17 cellular contexts compared by ENCODE assay signal in the genomic region with DNA sequence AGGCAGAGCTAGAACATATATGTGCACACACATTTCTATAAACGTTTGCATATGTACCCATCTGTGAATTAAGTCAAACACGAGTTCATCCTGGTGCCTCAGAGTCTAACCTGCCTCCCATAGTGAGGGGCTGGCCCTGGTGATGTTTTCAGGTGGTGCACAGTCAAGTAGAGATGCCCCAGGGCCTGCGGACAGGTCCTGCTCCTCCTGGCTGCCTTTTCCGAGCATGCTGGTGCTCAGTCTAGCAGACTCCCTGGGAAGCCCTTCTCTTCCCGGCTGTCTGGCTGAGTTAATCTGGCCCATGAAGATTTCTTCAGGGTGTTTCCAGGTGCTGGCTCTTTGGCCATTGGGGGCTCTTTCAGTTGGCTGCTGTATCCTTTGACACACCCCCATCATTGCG.
"Had no signal": no experiment of that assay in that cellular context is flagged by ENCODE, and none has a peak within 500 bp of the region (broad histone marks: within the 10 kb centered on the region; RNA-seq: fewer than 3 reads in every experiment).

No MANE protein-coding gene starts in this region.

- DNase-seq: colonic mucosa; effector CD8-positive, alpha-beta T cell; left ventricle myocardium superior; lower lobe of right lung; nucleus accumbens; psoas muscle; right cardiac atrium; stimulated activated CD4-positive, alpha-beta T cell treated with anti-CD3 and anti-CD28 coated beads, Interleukin-2, amount 100 ng/mL, for 24 hours; stimulated activated CD4-positive, alpha-beta T cell treated with anti-CD3 and anti-CD28 coated beads, Interleukin-4, amount 100 ng/mL, for 24 hours; stimulated activated naive CD4-positive, alpha-beta T cell treated with Interleukin-2 at 50 U/mL for 16 hours; testis had no signal

- H3K36me3 Mint-ChIP-seq: neural progenitor cell; stimulated activated effector memory CD8-positive, alpha-beta T cell treated with anti-CD3 and anti-CD28 coated beads, Interleukin-12 subunit alpha, Interleukin-12 subunit beta, amount 100 ng/mL, for 72 hours; type B pancreatic cell had no signal

- H3K4me3 Mint-ChIP-seq: central memory CD8-positive, alpha-beta T cell; dendritic cell treated with granulocyte-macrophage colony-stimulating factor and Interleukin-4, amounts not matched to agents 40 ng/mL and 50 ng/mL, for 4 days; nephron; neural progenitor cell; stimulated activated effector memory CD8-positive, alpha-beta T cell treated with anti-CD3 and anti-CD28 coated beads, Interleukin-12 subunit alpha, Interleukin-12 subunit beta, amount 100 ng/mL, for 72 hours; type B pancreatic cell had no signal

- H3K4me1 Mint-ChIP-seq: central memory CD8-positive, alpha-beta T cell; nephron; stimulated activated effector memory CD8-positive, alpha-beta T cell treated with anti-CD3 and anti-CD28 coated beads, Interleukin-12 subunit alpha, Interleukin-12 subunit beta, amount 100 ng/mL, for 72 hours had no signal

- ATAC-seq: left ventricle myocardium superior; lower lobe of right lung; psoas muscle; right cardiac atrium; stimulated activated effector memory CD8-positive, alpha-beta T cell treated with anti-CD3 and anti-CD28 coated beads, Interleukin-12 subunit alpha, Interleukin-12 subunit beta, amount 100 ng/mL, for 72 hours had no signal

- H3K27ac Mint-ChIP-seq: dendritic cell treated with granulocyte-macrophage colony-stimulating factor and Interleukin-4, amounts not matched to agents 40 ng/mL and 50 ng/mL, for 4 days; nephron; neural progenitor cell; stimulated activated effector memory CD8-positive, alpha-beta T cell treated with anti-CD3 and anti-CD28 coated beads, Interleukin-12 subunit alpha, Interleukin-12 subunit beta, amount 100 ng/mL, for 72 hours; type B pancreatic cell had no signal

- H3K27me3 Mint-ChIP-seq: central memory CD8-positive, alpha-beta T cell; dendritic cell treated with granulocyte-macrophage colony-stimulating factor and Interleukin-4, amounts not matched to agents 40 ng/mL and 50 ng/mL, for 4 days; type B pancreatic cell had no signal

- H3K9me3 Mint-ChIP-seq: central memory CD8-positive, alpha-beta T cell; dendritic cell treated with granulocyte-macrophage colony-stimulating factor and Interleukin-4, amounts not matched to agents 40 ng/mL and 50 ng/mL, for 4 days; nephron; neural progenitor cell; stimulated activated effector memory CD8-positive, alpha-beta T cell treated with anti-CD3 and anti-CD28 coated beads, Interleukin-12 subunit alpha, Interleukin-12 subunit beta, amount 100 ng/mL, for 72 hours; type B pancreatic cell had no signal
